ENCODE assay signal across 17 cellular contexts in genomic region chr7:106462914-106463482, GRCh38.
DNase-seq lines count a peak whose midpoint lies in the region; ATAC-seq, FAIRE-seq and TF ChIP-seq lines count a peak whose summit lies in the region.
"Had no signal": no experiment of that assay in that cellular context is flagged by ENCODE, and none has a peak within 500 bp of the region (broad histone marks: within the 10 kb centered on the region; RNA-seq: fewer than 3 reads in every experiment).

No MANE protein-coding gene starts in this region.

- no peaks in the 10 kb centered on the region for H3K36me3 Mint-ChIP-seq in activated T-cell treated with anti-CD3 and anti-CD28 coated beads, Interleukin-2, amount 50 U/mL, for 4 hours (ENCODE audit: insufficient read depth)
- H3K36me3 Mint-ChIP-seq: CD8-positive, alpha-beta memory T cell had no signal

- H3K4me3 ChIP-seq in NT2/D1 (ENCODE audit: insufficient read length, low read depth): no peak overlapping the region
- H3K4me3 ChIP-seq in GM12878: no peak overlapping the region
- H3K4me3 ChIP-seq in trophoblast cell (ENCODE audit: low read depth, low read length): no peak overlapping the region
- H3K4me3 ChIP-seq: dorsolateral prefrontal cortex, sigmoid colon had no signal

- H3K79me1 ChIP-seq in trophoblast cell (ENCODE audit: low read length): peaks cover 5% of the 10 kb centered on the region

- H3K9ac ChIP-seq in NT2/D1 (ENCODE audit: insufficient read length, low read depth): no peak overlapping the region
- no peak overlapping the region for H3K9ac ChIP-seq in GM12878 (ENCODE audit: control insufficient read depth, insufficient read depth, low read length)
- H3K9ac ChIP-seq in trophoblast cell (ENCODE audit: low read length): peak overlapping the region; percentile 14

- no peaks in the 10 kb centered on the region for H3K27me3 Mint-ChIP-seq in activated T-cell treated with anti-CD3 and anti-CD28 coated beads, Interleukin-2, amount 50 U/mL, for 4 hours (ENCODE audit: low read depth)
- H3K27me3 Mint-ChIP-seq: stimulated activated memory B cell treated with anti-CD40 and anti-IgM and Interleukin-4, amounts not matched to agents 10 μg/mL and 1 μg/mL and 100 μg/mL, for 72 hours had no signal

- no peak for FAIRE-seq in GM12878 (lab: Jason Lieb, UNC)
- FAIRE-seq: H54 had no signal

- peaks cover 8% of the 10 kb centered on the region for H3K9me3 Mint-ChIP-seq in activated T-cell treated with anti-CD3 and anti-CD28 coated beads, Interleukin-2, amount 50 U/mL, for 4 hours

- H3K27ac ChIP-seq in GM12878 (ENCODE audit: control insufficient read depth, insufficient read depth) (no peak overlapping the region), trophoblast cell (ENCODE audit: low read depth, low read length) (no peak overlapping the region)
- H3K27ac ChIP-seq: dorsolateral prefrontal cortex, sigmoid colon had no signal

- H2BK120ac ChIP-seq in trophoblast cell (ENCODE audit: insufficient read depth, low read length, poor library complexity): no peak overlapping the region

- H4K12ac ChIP-seq in trophoblast cell (ENCODE audit: low read depth, low read length): no peak overlapping the region

- intact Hi-C loops in GM12878 (cut with micrococcal nuclease; ENCODE audit: unreplicated experiment): loop anchor here (1.0 to 10.0 kb wide), 6 partner anchors 96 to 408 kb away; partner anchors contain the start of gene NAMPT

- SMC1A ChIA-PET in GM12878 (lab: Charles Lee; ENCODE audit: uncharacterized antibody, unreplicated experiment): interaction anchor here (0.7 to 6.0 kb wide), 50 partner anchors 9 to 515 kb away, joined by 3 to 390 read pairs (median 5); no protein-coding TSS in a partner anchor

- H3K4me2 ChIP-seq in GM12878 (ENCODE audit: control insufficient read depth, insufficient read depth) (no peak overlapping the region), trophoblast cell (ENCODE audit: low read length) (no peak overlapping the region)

- TF ChIP-seq RAD21 in GM12878 (IDR thresholded peaks at IDR 0.05; ENCODE audit: insufficient read depth, low read depth, low read length): no peak

- no TSS peak for BruUV-seq in GM12878 (replicated peaks; lab: Mats Ljungman, UMichigan)

- H4K91ac ChIP-seq in trophoblast cell (ENCODE audit: low read depth, low read length): no peak overlapping the region

- H3K14ac ChIP-seq in trophoblast cell (ENCODE audit: low read length): no peak overlapping the region

- TF ChIP-seq POLR2A in GM12878 (IDR thresholded peaks at IDR 0.05; ENCODE audit: low read depth, low read length): no peak

- no peak overlapping the region for H3K23ac ChIP-seq in trophoblast cell (ENCODE audit: low read length)

- H3K4me1 ChIP-seq in NT2/D1 (ENCODE audit: insufficient read depth, insufficient read length) (no peaks in the 10 kb centered on the region), GM12878 (ENCODE audit: control insufficient read depth, insufficient read depth, low read length) (peaks cover 12% of the 10 kb centered on the region), trophoblast cell (ENCODE audit: control insufficient read depth in 1 of 2, insufficient read depth in 2 of 2, low read length in 2 of 2) (peaks cover 3 to 19% of the 10 kb centered on the region in 2 experiments)

- H3K79me2 ChIP-seq in GM12878 (ENCODE audit: control insufficient read depth, insufficient read depth, low read length) (no peaks in the 10 kb centered on the region), trophoblast cell (ENCODE audit: control insufficient read depth, insufficient read depth, low read length, poor library complexity) (no peaks in the 10 kb centered on the region)

- H3K27me3 ChIP-seq in NT2/D1 (ENCODE audit: insufficient read depth, insufficient read length) (no peaks in the 10 kb centered on the region), GM12878 (replicated peaks in 1 of 2; ENCODE audit: control insufficient read depth in 2 of 2, insufficient read depth in 2 of 2, low read length in 1 of 2) (no peaks in the 10 kb centered on the region), trophoblast cell (ENCODE audit: insufficient read depth, low read length) (no peaks in the 10 kb centered on the region)
- H3K27me3 ChIP-seq: dorsolateral prefrontal cortex, sigmoid colon had no signal

- DNase-seq in activated T-cell treated with anti-CD3 and anti-CD28 coated beads, Interleukin-2, amount 50 U/mL, for 4 hours: no peak
- no peak for DNase-seq in activated T-cell treated with anti-CD3 and anti-CD28 coated beads for 4 hours
- DNase-seq in NT2/D1 (ENCODE audit: low read depth, low spot score): peak; percentile 18
- DNase-seq in GM12878 (ENCODE audit: low read depth, low spot score): no peak
- DNase-seq in trophoblast cell: no peak
- no peak for DNase-seq in putamen (ENCODE audit: low spot score)
- DNase-seq: activated CD8-positive, alpha-beta memory T cell treated with anti-CD3 and anti-CD28 coated beads for 24 hours; aorta; dorsolateral prefrontal cortex; KG1; NCI-H226; SIG-M5; sigmoid colon had no signal

- TF ChIP-seq EP300 in GM12878 (IDR thresholded peaks at IDR 0.05; ENCODE audit: borderline replicate concordance in 1 of 2, control insufficient read depth in 1 of 2, low read depth in 2 of 2, low read length in 2 of 2): no peak

- POLR2A ChIA-PET in GM12878 (lab: Charles Lee): interaction anchor here (0.6 to 1.8 kb wide), 5 partner anchors 82 to 328 kb away, joined by 3 to 15 read pairs (median 3); partner anchors contain the start of gene NAMPT

- in situ Hi-C loops in GM12878 (cut with MboI): loop anchor here (5.0 kb wide), 1 partner anchor 286 kb away; no protein-coding TSS in a partner anchor

- H2AFZ ChIP-seq in GM12878 (ENCODE audit: control insufficient read depth, low read depth, low read length) (no peak overlapping the region), trophoblast cell (ENCODE audit: insufficient read depth, low read length, poor library complexity) (no peak overlapping the region)

- 52% methylated on average over 3 of the region's 3 CpGs for WGBS in GM12878 (ENCODE audit: insufficient coverage, insufficient replicate concordance, low lambda C conversion rate, missing lambda C conversion rate)
- WGBS in trophoblast cell (ENCODE audit: extremely low coverage, insufficient coverage, insufficient read length): no CpG with 5 or more reads among the region's 3 CpGs

- CTCF ChIA-PET in GM12878 (lab: Yijun Ruan, JAX): interaction anchor here (0.6 to 10.0 kb wide), 65 partner anchors 15 to 709 kb away, joined by 3 to 530 read pairs (median 5); partner anchors contain the start of gene NAMPT

- no peak overlapping the region for H3K18ac ChIP-seq in trophoblast cell (ENCODE audit: low read length)

- H3K4ac ChIP-seq in trophoblast cell (ENCODE audit: low read depth, low read length): no peak overlapping the region

- TF ChIP-seq CTCF in GM12878 (IDR thresholded peaks at IDR 0.05 in 2 of 3, conservative IDR thresholded peaks at IDR 0.05 in 1 of 3; ENCODE audit: control insufficient read depth in 2 of 3, extremely low read depth in 1 of 3, insufficient read depth in 1 of 3, low read depth in 3 of 3, low read length in 3 of 3): no peak

- H3K36me3 ChIP-seq in NT2/D1 (ENCODE audit: insufficient read depth, insufficient read length, low read length) (no peaks in the 10 kb centered on the region), GM12878 (ENCODE audit: control insufficient read depth in 2 of 2, insufficient read depth in 2 of 2, low read length in 1 of 2) (no peaks in the 10 kb centered on the region), trophoblast cell (ENCODE audit: control insufficient read depth in 1 of 2, insufficient read depth in 2 of 2, low read length in 2 of 2) (no peaks in the 10 kb centered on the region)
- H3K36me3 ChIP-seq: sigmoid colon had no signal

- H3K4me3 Mint-ChIP-seq in activated T-cell treated with anti-CD3 and anti-CD28 coated beads, Interleukin-2, amount 50 U/mL, for 4 hours: no peak overlapping the region
- H3K4me3 Mint-ChIP-seq: CD8-positive, alpha-beta memory T cell; stimulated activated memory B cell treated with anti-CD40 and anti-IgM and Interleukin-4, amounts not matched to agents 10 μg/mL and 1 μg/mL and 100 μg/mL, for 72 hours had no signal

- RAD21 ChIA-PET in GM12878 (lab: Charles Lee; ENCODE audit: unreplicated experiment): interaction anchor here (0.6 to 6.9 kb wide), 49 partner anchors 9 to 405 kb away, joined by 3 to 311 read pairs (median 5); partner anchors contain the start of genes NAMPT and SYPL1

- H3K9me3 ChIP-seq in NT2/D1 (ENCODE audit: insufficient read depth, low read length) (peaks cover 2% of the 10 kb centered on the region; the same call in 1 of the 2 replicates), GM12878 (replicated peaks; ENCODE audit: control insufficient read depth, insufficient read depth, low read length) (no peaks in the 10 kb centered on the region), trophoblast cell (ENCODE audit: insufficient read depth, low read depth, low read length) (no peaks in the 10 kb centered on the region)
- H3K9me3 ChIP-seq: sigmoid colon had no signal

- H4K8ac ChIP-seq in trophoblast cell (ENCODE audit: low read depth, low read length): no peak overlapping the region

- peaks cover 27% of the 10 kb centered on the region for H3K4me1 Mint-ChIP-seq in activated T-cell treated with anti-CD3 and anti-CD28 coated beads, Interleukin-2, amount 50 U/mL, for 4 hours (ENCODE audit: low read depth)
- H3K4me1 Mint-ChIP-seq: CD8-positive, alpha-beta memory T cell had no signal

- H2BK12ac ChIP-seq in trophoblast cell (ENCODE audit: low read length): peak overlapping the region; percentile 11

- no peaks in the 10 kb centered on the region for H4K20me1 ChIP-seq in GM12878 (ENCODE audit: control insufficient read depth, insufficient read depth)

- H2AK5ac ChIP-seq in trophoblast cell (ENCODE audit: low read length): no peak overlapping the region

- H2BK5ac ChIP-seq in trophoblast cell (ENCODE audit: low read depth, low read length, poor library complexity): no peak overlapping the region

- peak; percentile 54 to 69 for ATAC-seq in activated T-cell treated with anti-CD3 and anti-CD28 coated beads, Interleukin-2, amount 50 U/mL, for 4 hours
- ATAC-seq in GM12878 (peak; percentile 38), GM18873 (IDR thresholded peaks at IDR 0.05; ENCODE audit: low FRiP score, unreplicated experiment) (no peak)

TF ChIP-seq in GM12878, 131 proteins besides CTCF, POLR2A, EP300 and RAD21 (continues in another document):
- no peak for TF ChIP-seq JUNB (IDR thresholded peaks at IDR 0.05)
- TF ChIP-seq, protein P1, sequence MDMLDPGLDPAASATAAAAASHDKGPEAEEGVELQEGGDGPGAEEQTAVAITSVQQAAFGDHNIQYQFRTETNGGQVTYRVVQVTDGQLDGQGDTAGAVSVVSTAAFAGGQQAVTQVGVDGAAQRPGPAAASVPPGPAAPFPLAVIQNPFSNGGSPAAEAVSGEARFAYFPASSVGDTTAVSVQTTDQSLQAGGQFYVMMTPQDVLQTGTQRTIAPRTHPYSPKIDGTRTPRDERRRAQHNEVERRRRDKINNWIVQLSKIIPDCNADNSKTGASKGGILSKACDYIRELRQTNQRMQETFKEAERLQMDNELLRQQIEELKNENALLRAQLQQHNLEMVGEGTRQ (IDR thresholded peaks at IDR 0.05; ENCODE audit: borderline replicate concordance, low read depth, low read length): no peak
- TF ChIP-seq HDAC6 (IDR thresholded peaks at IDR 0.05; ENCODE audit: unreplicated experiment): no peak
- TF ChIP-seq ETV6 (conservative IDR thresholded peaks at IDR 0.05 in 1 of 2, IDR thresholded peaks at IDR 0.05 in 1 of 2; ENCODE audit: borderline replicate concordance in 1 of 2, low read depth in 1 of 2): no peak
- TF ChIP-seq NR2F1 (conservative IDR thresholded peaks at IDR 0.05): no peak
